Comparison of ENCODE assay signal across 20 cellular contexts in the genomic region with DNA sequence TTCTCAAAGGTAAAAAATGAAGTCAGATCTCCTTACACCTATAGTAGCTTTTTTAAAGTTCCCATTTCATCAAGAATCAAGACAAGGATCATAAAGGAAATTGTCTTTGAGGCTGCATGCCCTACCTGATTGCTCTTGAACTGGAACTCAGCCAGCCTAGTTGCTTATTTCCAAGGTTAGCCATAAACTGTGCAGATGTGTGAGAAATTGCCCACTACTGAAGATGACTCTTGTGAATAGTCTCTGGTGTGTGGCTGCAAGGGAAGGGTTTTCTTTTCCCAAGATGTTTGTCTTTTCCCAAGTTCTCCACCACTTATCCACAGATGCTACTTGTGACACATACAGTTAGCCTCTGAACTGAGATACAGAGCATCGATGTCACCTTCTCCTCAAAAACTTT.
DNase-seq lines count a peak whose midpoint lies in the region; ATAC-seq, FAIRE-seq and TF ChIP-seq lines count a peak whose summit lies in the region.
"Had no signal": no experiment of that assay in that cellular context is flagged by ENCODE, and none has a peak within 500 bp of the region (broad histone marks: within the 10 kb centered on the region; RNA-seq: fewer than 3 reads in every experiment).

No MANE protein-coding gene starts in this region.

- H3K9me3 ChIP-seq in astrocyte (ENCODE audit: insufficient read depth, low read depth, low read length) = no peaks in the 10 kb centered on the region
- H3K9me3 ChIP-seq: body of pancreas, esophagus squamous epithelium, left lung, pancreas had no signal

- no peak overlapping the region for H3K9ac ChIP-seq in astrocyte (ENCODE audit: low read length)

- DNase-seq in astrocyte (ENCODE audit: low read depth) (no peak), occipital lobe (lab: John Stamatoyannopoulos, UW) (no peak), DMS153 treated with DMSO at 0.1 percent for 48 hours (lab: John Stamatoyannopoulos, UW; ENCODE audit: unreplicated experiment) (no peak), NCI-H524 (lab: John Stamatoyannopoulos, UW) (no peak)
- DNase-seq: activated gamma-delta T cell; body of pancreas; esophagus squamous epithelium; hypothalamus; left lung; NCI-H1436 treated with DMSO at 0.1 percent for 48 hours; NCI-H345; pancreas; stimulated activated naive CD4-positive, alpha-beta T cell had no signal

- no peak overlapping the region for H3K27ac Mint-ChIP-seq in astrocyte (ENCODE audit: unreplicated experiment)
- H3K27ac Mint-ChIP-seq: dendritic cell treated with granulocyte-macrophage colony-stimulating factor and Interleukin-4, amounts not matched to agents 40 ng/mL and 50 ng/mL, for 4 days had no signal

- FAIRE-seq in astrocyte (lab: Jason Lieb, UNC) = no peak
- FAIRE-seq: pancreas had no signal

- peak; percentile 11 for ATAC-seq in GM18870 (IDR thresholded peaks at IDR 0.05; ENCODE audit: unreplicated experiment)
- ATAC-seq in GM21381 (IDR thresholded peaks at IDR 0.05; ENCODE audit: unreplicated experiment) = peak; percentile 6
- peak; percentile 22 for ATAC-seq in HG03108 (IDR thresholded peaks at IDR 0.05; ENCODE audit: unreplicated experiment)
- no peak for ATAC-seq in HG03442 (IDR thresholded peaks at IDR 0.05; ENCODE audit: unreplicated experiment)
- ATAC-seq: body of pancreas, left lung had no signal

- peak overlapping the region; percentile 17 for H3K27ac ChIP-seq in astrocyte (ENCODE audit: low read depth, low read length)
- H3K27ac ChIP-seq: body of pancreas, HL-60, left lung, pancreas, SK-N-MC had no signal

- H3K4me3 ChIP-seq in astrocyte (ENCODE audit: insufficient read depth, low read depth, low read length) = no peak overlapping the region
- H3K4me3 ChIP-seq: body of pancreas, esophagus squamous epithelium, left lung, pancreas, SK-N-MC had no signal

- no peaks in the 10 kb centered on the region for H4K20me1 ChIP-seq in astrocyte (ENCODE audit: insufficient read depth, low read length)

- H3K4me3 Mint-ChIP-seq in astrocyte (ENCODE audit: unreplicated experiment) = no peak overlapping the region
- H3K4me3 Mint-ChIP-seq: dendritic cell treated with granulocyte-macrophage colony-stimulating factor and Interleukin-4, amounts not matched to agents 40 ng/mL and 50 ng/mL, for 4 days had no signal

- no peak overlapping the region for H2AFZ ChIP-seq in astrocyte (ENCODE audit: low read depth, low read length)

- no peaks in the 10 kb centered on the region for H3K36me3 ChIP-seq in astrocyte (ENCODE audit: insufficient read depth, low read length)
- H3K36me3 ChIP-seq: esophagus squamous epithelium, left lung, pancreas had no signal

- H3K27me3 ChIP-seq in astrocyte (ENCODE audit: insufficient read depth, low read length) = no peaks in the 10 kb centered on the region
- H3K27me3 ChIP-seq: body of pancreas, esophagus squamous epithelium, left lung, pancreas had no signal

- H3K27me3 Mint-ChIP-seq in astrocyte (ENCODE audit: low read depth, unreplicated experiment) = no peaks in the 10 kb centered on the region

- no peaks in the 10 kb centered on the region for H3K79me2 ChIP-seq in astrocyte (ENCODE audit: insufficient read depth, low read length)

- TF ChIP-seq CTCF in astrocyte (IDR thresholded peaks at IDR 0.05; ENCODE audit: insufficient read depth, low read depth, low read length) = no peak

- peaks cover 19% of the 10 kb centered on the region for H3K4me1 ChIP-seq in astrocyte (ENCODE audit: insufficient read depth, low read length)
- H3K4me1 ChIP-seq: body of pancreas, pancreas had no signal

- H3K4me2 ChIP-seq in astrocyte (ENCODE audit: low read length) = no peak overlapping the region

- no peaks in the 10 kb centered on the region for H3K36me3 Mint-ChIP-seq in astrocyte (ENCODE audit: low read depth, unreplicated experiment)

- no peaks in the 10 kb centered on the region for H3K9me3 Mint-ChIP-seq in astrocyte (ENCODE audit: unreplicated experiment)
- H3K9me3 Mint-ChIP-seq: dendritic cell treated with granulocyte-macrophage colony-stimulating factor and Interleukin-4, amounts not matched to agents 40 ng/mL and 50 ng/mL, for 4 days had no signal

- H3K4me1 Mint-ChIP-seq in astrocyte (ENCODE audit: low read depth, unreplicated experiment) = peaks cover 13% of the 10 kb centered on the region
